In genomic region chr3:123147754-123148535, GRCh38 we compare ENCODE assay signal across 25 cellular contexts. TPM values are rescaled to one million over a fixed set of nuclear protein-coding genes. Genes with fewer than 3 reads are reported as not detected.
A peak's percentile ranks its signal among the peaks of the same experiment; 100 is the strongest.
DNase-seq lines count a peak whose midpoint lies in the region; ATAC-seq, FAIRE-seq and TF ChIP-seq lines count a peak whose summit lies in the region.
"Had no signal": no experiment of that assay in that cellular context is flagged by ENCODE, and none has a peak within 500 bp of the region (broad histone marks: within the 10 kb centered on the region; RNA-seq: fewer than 3 reads in every experiment).

No MANE protein-coding gene starts in this region.

- CTCF ChIA-PET in A673 (lab: Charles Lee), result no interaction called here
- CTCF ChIA-PET in HEK293 (lab: Yijun Ruan, JAX), result no interaction called here

- H3K9me3 ChIP-seq in A673 (ENCODE audit: low read depth, low read length, poor library complexity, severe bottlenecking) (no peaks in the 10 kb centered on the region), HEK293 (ENCODE audit: control insufficient read depth, insufficient read depth, low read depth, low read length) (no peaks in the 10 kb centered on the region), astrocyte (ENCODE audit: insufficient read depth, low read depth, low read length) (no peaks in the 10 kb centered on the region), lung (ENCODE audit: control insufficient read depth in 2 of 2, insufficient read depth in 1 of 2, low read length in 1 of 2) (no peaks in the 10 kb centered on the region)
- H3K9me3 ChIP-seq: SJCRH30 had no signal

- H3K27me3 Mint-ChIP-seq in astrocyte (ENCODE audit: low read depth, unreplicated experiment), result no peaks in the 10 kb centered on the region
- H3K27me3 Mint-ChIP-seq: IgD-negative memory B cell had no signal

- no peak overlapping the region for H3K27ac Mint-ChIP-seq in astrocyte (ENCODE audit: unreplicated experiment)

- H3K4me3 Mint-ChIP-seq in astrocyte (ENCODE audit: unreplicated experiment), result no peak overlapping the region
- H3K4me3 Mint-ChIP-seq: IgD-negative memory B cell had no signal

- no peak overlapping the region for H2AFZ ChIP-seq in astrocyte (ENCODE audit: low read depth, low read length)

- intact Hi-C loops in A673 (cut with micrococcal nuclease; ENCODE audit: unreplicated experiment), result no loop called here

- H3K27me3 ChIP-seq in A673 (replicated peaks; ENCODE audit: insufficient read depth, low read depth, low read length, poor library complexity) (no peaks in the 10 kb centered on the region), astrocyte (ENCODE audit: insufficient read depth, low read length) (no peaks in the 10 kb centered on the region), lung (ENCODE audit: control insufficient read depth, insufficient read depth) (no peaks in the 10 kb centered on the region)
- H3K27me3 ChIP-seq: SJCRH30 had no signal

- H3K36me3 Mint-ChIP-seq in astrocyte (ENCODE audit: low read depth, unreplicated experiment), result peaks cover 54% of the 10 kb centered on the region

- POLR2A ChIA-PET in A673 (lab: Charles Lee; ENCODE audit: low non-redundant PET) (interaction anchor here (0.7 kb wide), 1 partner anchor 45 kb away, joined by 3 read pairs; no protein-coding TSS in a partner anchor), HEK293 (lab: Yijun Ruan, JAX) (no interaction called here)

- no TSS peak for BruUV-seq in A673 (replicated peaks; lab: Mats Ljungman, UMichigan)

- H3K4me2 ChIP-seq in astrocyte (ENCODE audit: low read length), result no peak overlapping the region

- H3K79me2 ChIP-seq in astrocyte (ENCODE audit: insufficient read depth, low read length), result no peaks in the 10 kb centered on the region

- ATAC-seq in lung (ENCODE audit: insufficient read depth, low FRiP score) (peak; percentile 43), GM21619 (IDR thresholded peaks at IDR 0.05; ENCODE audit: unreplicated experiment) (no peak)
- ATAC-seq: GM12878 had no signal

- H3K4me1 ChIP-seq in A673 (ENCODE audit: insufficient read depth, low read length, poor library complexity, severe bottlenecking) (peaks cover 23% of the 10 kb centered on the region), HEK293 (ENCODE audit: control insufficient read depth, insufficient read depth, low read length) (peaks cover 4% of the 10 kb centered on the region; the same call in 1 of the 2 replicates), astrocyte (ENCODE audit: insufficient read depth, low read length) (peaks cover 11% of the 10 kb centered on the region), lung (ENCODE audit: control insufficient read depth in 2 of 2, insufficient read depth in 2 of 2, low read length in 2 of 2) (peaks cover 0 to 4% of the 10 kb centered on the region in 2 donors)

- no peaks in the 10 kb centered on the region for H3K9me3 Mint-ChIP-seq in astrocyte (ENCODE audit: unreplicated experiment)
- H3K9me3 Mint-ChIP-seq: IgD-negative memory B cell had no signal

- H3K27ac ChIP-seq in A673 (ENCODE audit: low read depth, low read length, poor library complexity, severe bottlenecking) (peak overlapping the region; percentile 44), HEK293 (ENCODE audit: extremely low read depth, low read depth, low read length) (no peak overlapping the region), astrocyte (ENCODE audit: low read depth, low read length) (no peak overlapping the region), lung (ENCODE audit: low read depth in 1 of 2, low read length in 1 of 2) (no peak overlapping the region)
- H3K27ac ChIP-seq: C4-2B, SJCRH30 had no signal

- DNase-seq in A673 (ENCODE audit: low spot score) (no peak), astrocyte (ENCODE audit: low read depth) (no peak), lung (ENCODE audit: low spot score) (peak; percentile 51), frontal cortex (ENCODE audit: low spot score in 2 of 2) (no peak)
- no peak for DNase-seq in stimulated activated CD4-positive, alpha-beta T cell treated with anti-CD3 and anti-CD28 coated beads, Interleukin-1b, Interleukin-23, amount 100 ng/mL, for 48 hours
- DNase-seq: 8988T, AML-193, DND-41, GOT3, HCEC 1CT, NCI-H1105, NCI-H146, NCI-H2029, NCI-H2171, NCI-H345, NCI-H524 treated with DMSO at 0.1 percent for 48 hours, NCI-H82, OCI-M1, SJCRH30 had no signal

- FAIRE-seq in astrocyte (lab: Jason Lieb, UNC) (peak; percentile 50), frontal cortex (lab: Jason Lieb, UNC) (no peak)
- FAIRE-seq: GM12878, RCC 7860 had no signal

- H3K4me3 ChIP-seq in A673 (ENCODE audit: low read depth, low read length, poor library complexity, severe bottlenecking) (no peak overlapping the region), HEK293 (ENCODE audit: low read depth, low read length) (no peak overlapping the region), astrocyte (ENCODE audit: insufficient read depth, low read depth, low read length) (no peak overlapping the region), lung (no peak overlapping the region)
- H3K4me3 ChIP-seq: GM12878, SJCRH30 had no signal

- peaks cover 16% of the 10 kb centered on the region for H3K4me1 Mint-ChIP-seq in astrocyte (ENCODE audit: low read depth, unreplicated experiment)

- 82 to 85% methylated on average over 10 of the region's 10 CpGs for WGBS in lung, 2 donors

- peaks cover 43% of the 10 kb centered on the region for H3K36me3 ChIP-seq in A673 (ENCODE audit: insufficient read depth, low read length, poor library complexity, severe bottlenecking)
- H3K36me3 ChIP-seq in HEK293 (ENCODE audit: control insufficient read depth in 2 of 2, insufficient read depth in 1 of 2, low read length in 2 of 2), result peaks cover 0 to 66% of the 10 kb centered on the region in 2 experiments; a peak in 2 of 3 replicates
- peaks cover 26% of the 10 kb centered on the region for H3K36me3 ChIP-seq in astrocyte (ENCODE audit: insufficient read depth, low read length)
- peaks cover 6 to 49% of the 10 kb centered on the region in 2 donors for H3K36me3 ChIP-seq in lung (ENCODE audit: control insufficient read depth in 2 of 2, insufficient read depth in 2 of 2, low read length in 2 of 2)

- no peak for TF ChIP-seq CTCF in A673 (conservative IDR thresholded peaks at IDR 0.05; ENCODE audit: low read depth, low read length)
- no peak for TF ChIP-seq CTCF in HEK293 (tag by site-specific recombination; IDR thresholded peaks at IDR 0.05)
- no peak for TF ChIP-seq CTCF in astrocyte (IDR thresholded peaks at IDR 0.05; ENCODE audit: insufficient read depth, low read depth, low read length)
- TF ChIP-seq CTCF in lung (IDR thresholded peaks at IDR 0.05; ENCODE audit: control extremely low read depth, extremely low read depth), result no peak

- H4K20me1 ChIP-seq in astrocyte (ENCODE audit: insufficient read depth, low read length), result peaks cover 46% of the 10 kb centered on the region

- H3K9ac ChIP-seq in astrocyte (ENCODE audit: low read length), result no peak overlapping the region

TF ChIP-seq in HEK293, 187 proteins besides CTCF, POLR2A, EP300 and RAD21:
- TF ChIP-seq KLF9 (tag by site-specific recombination; IDR thresholded peaks at IDR 0.05; ENCODE audit: low read depth) (no peak), ZNF121 (tag by site-specific recombination; IDR thresholded peaks at IDR 0.05) (peak; percentile 54; the same call in 1 of the 2 replicates)
- TF ChIP-seq, protein P1, sequence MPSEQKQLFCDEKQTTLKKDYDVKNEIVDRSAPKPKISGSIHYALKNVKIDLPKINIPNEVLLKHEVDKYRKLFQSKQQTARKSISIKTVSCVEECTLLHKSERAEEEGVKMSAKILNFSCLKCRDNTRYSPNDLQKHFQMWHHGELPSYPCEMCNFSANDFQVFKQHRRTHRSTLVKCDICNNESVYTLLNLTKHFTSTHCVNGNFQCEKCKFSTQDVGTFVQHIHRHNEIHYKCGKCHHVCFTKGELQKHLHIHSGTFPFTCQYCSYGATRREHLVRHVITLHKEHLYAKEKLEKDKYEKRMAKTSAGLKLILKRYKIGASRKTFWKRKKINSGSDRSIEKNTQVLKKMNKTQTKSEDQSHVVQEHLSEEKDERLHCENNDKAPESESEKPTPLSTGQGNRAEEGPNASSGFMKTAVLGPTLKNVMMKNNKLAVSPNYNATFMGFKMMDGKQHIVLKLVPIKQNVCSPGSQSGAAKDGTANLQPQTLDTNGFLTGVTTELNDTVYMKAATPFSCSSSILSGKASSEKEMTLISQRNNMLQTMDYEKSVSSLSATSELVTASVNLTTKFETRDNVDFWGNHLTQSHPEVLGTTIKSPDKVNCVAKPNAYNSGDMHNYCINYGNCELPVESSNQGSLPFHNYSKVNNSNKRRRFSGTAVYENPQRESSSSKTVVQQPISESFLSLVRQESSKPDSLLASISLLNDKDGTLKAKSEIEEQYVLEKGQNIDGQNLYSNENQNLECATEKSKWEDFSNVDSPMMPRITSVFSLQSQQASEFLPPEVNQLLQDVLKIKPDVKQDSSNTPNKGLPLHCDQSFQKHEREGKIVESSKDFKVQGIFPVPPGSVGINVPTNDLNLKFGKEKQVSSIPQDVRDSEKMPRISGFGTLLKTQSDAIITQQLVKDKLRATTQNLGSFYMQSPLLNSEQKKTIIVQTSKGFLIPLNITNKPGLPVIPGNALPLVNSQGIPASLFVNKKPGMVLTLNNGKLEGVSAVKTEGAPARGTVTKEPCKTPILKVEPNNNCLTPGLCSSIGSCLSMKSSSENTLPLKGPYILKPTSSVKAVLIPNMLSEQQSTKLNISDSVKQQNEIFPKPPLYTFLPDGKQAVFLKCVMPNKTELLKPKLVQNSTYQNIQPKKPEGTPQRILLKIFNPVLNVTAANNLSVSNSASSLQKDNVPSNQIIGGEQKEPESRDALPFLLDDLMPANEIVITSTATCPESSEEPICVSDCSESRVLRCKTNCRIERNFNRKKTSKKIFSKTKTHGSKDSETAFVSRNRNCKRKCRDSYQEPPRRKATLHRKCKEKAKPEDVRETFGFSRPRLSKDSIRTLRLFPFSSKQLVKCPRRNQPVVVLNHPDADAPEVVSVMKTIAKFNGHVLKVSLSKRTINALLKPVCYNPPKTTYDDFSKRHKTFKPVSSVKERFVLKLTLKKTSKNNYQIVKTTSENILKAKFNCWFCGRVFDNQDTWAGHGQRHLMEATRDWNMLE (tag by site-specific recombination; conservative IDR thresholded peaks at IDR 0.05; ENCODE audit: low read depth), result no peak

RNA-seq across cellular contexts. Expression of gene SEC22A, which starts 53.8 kb away (rescaled TPM):
- total RNA-seq in A673 (2021) (21.0 and 21.6 TPM in 2 replicates), astrocyte (10.9 and 16.9 TPM in 2 replicates), lung (10 to 100 TPM; 11.1 to 47.7 TPM), frontal cortex (65.2 TPM)
- 10 to 100 TPM in 1 of 2 donors, 1 to 10 TPM in 1; 6.9 to 12.7 TPM for polyA plus RNA-seq in lung
